8 cellular contexts compared by ENCODE assay signal in the genomic region with DNA sequence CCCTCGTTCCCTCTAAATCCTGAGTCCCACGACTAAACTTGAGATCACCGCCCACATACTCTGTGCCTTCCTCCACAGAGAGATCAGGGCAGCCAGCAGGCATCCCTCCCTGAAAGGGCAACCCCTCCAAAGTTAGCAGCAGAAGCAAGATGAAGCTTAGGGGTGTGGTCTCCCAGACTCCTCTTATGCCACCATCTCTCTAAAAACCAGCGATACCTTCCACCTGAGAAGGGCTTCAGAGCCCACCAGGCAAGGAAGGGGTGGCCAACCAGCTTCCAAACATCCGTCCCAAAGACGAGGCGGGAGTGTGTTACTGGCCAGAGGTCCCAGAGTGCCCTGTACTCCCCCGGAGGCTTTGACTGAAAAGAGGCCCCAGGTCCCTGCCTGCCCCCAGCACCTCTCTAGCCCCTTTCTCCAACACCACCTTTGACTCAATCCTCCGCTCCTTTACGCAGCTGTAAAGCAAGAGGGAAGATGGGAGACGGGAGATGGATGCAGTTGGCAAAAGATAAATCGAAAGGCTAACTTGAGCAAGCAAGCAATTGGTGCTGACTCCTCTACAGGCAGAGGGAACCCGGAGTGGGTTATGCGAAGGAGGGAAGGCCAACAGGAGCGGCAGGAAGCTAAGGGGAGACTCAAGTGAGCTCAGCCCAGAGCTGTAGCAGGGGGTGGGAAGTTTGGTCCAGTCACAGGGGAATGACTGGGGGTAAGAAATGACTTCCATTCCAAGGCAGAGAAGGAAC. TPM values are rescaled to one million over a fixed set of nuclear protein-coding genes. Genes with fewer than 3 reads are reported as not detected.
DNase-seq lines count a peak whose midpoint lies in the region; ATAC-seq and TF ChIP-seq lines count a peak whose summit lies in the region.

No MANE protein-coding gene starts in this region.

- H3K4me1 ChIP-seq in MM.1S (ENCODE audit: low read length) = peaks cover 30% of the 10 kb centered on the region
- H3K4me1 ChIP-seq in lung (ENCODE audit: control insufficient read depth in 2 of 2, insufficient read depth in 2 of 2, low read length in 2 of 2) = peaks cover 15 to 25% of the 10 kb centered on the region in 2 donors
- H3K4me1 ChIP-seq in tibial artery = peaks cover 0 to 48% (median 40%) of the 10 kb centered on the region in 4 donors

- intact Hi-C loops in tibial artery (cut with DNase I; ENCODE audit: low total_unique reads) = no loop called here

- H3K9me2 ChIP-seq in MM.1S (replicated peaks; ENCODE audit: insufficient read depth, low read length) = no peaks in the 10 kb centered on the region

- no peak overlapping the region for H2AFZ ChIP-seq in MM.1S (ENCODE audit: low read length)

- DNase-seq in GM03348 (ENCODE audit: low spot score) = peak; percentile 65
- DNase-seq in MM.1S = no peak
- no peak for DNase-seq in lung (ENCODE audit: low spot score)
- DNase-seq in tibial artery = no peak
- DNase-seq in SHP77 treated with DMSO at 0.1 percent for 48 hours (lab: John Stamatoyannopoulos, UW) = no peak
- no peak for DNase-seq in activated gamma-delta T cell (lab: John Stamatoyannopoulos, UW)

- peaks cover 58% of the 10 kb centered on the region for H3K4me1 Mint-ChIP-seq in brain

- H3K27ac ChIP-seq in MM.1S (ENCODE audit: low read length) = no peak overlapping the region
- peak overlapping the region in 1 of 2 donors; percentile 85 for H3K27ac ChIP-seq in lung (ENCODE audit: low read depth in 1 of 2, low read length in 1 of 2)
- peak overlapping the region; percentile 79 to 84 for H3K27ac ChIP-seq in tibial artery

- H3K27ac Mint-ChIP-seq in brain = peak overlapping the region; percentile 90 to 98 (median 94)

- H3K27me3 Mint-ChIP-seq in brain = peaks cover 11% of the 10 kb centered on the region

- H4K20me1 ChIP-seq in MM.1S (ENCODE audit: insufficient read depth, low read length) = no peaks in the 10 kb centered on the region

- no peaks in the 10 kb centered on the region for H3K9me3 Mint-ChIP-seq in brain

- H3K4me2 ChIP-seq in MM.1S (ENCODE audit: low read depth, low read length) = peak overlapping the region; percentile 90

- H3K79me2 ChIP-seq in MM.1S (ENCODE audit: low read length) = peaks cover 44% of the 10 kb centered on the region

- peaks cover 7% of the 10 kb centered on the region; the same call in 1 of the 2 replicates for H3F3A ChIP-seq in MM.1S (ENCODE audit: insufficient read depth, low read length)

- H3K27me3 ChIP-seq in MM.1S (replicated peaks; ENCODE audit: insufficient read depth, low read length) (no peaks in the 10 kb centered on the region), lung (ENCODE audit: control insufficient read depth, insufficient read depth) (no peaks in the 10 kb centered on the region), tibial artery (no peaks in the 10 kb centered on the region)

- ATAC-seq in lung (ENCODE audit: insufficient read depth, low FRiP score) = no peak
- no peak for ATAC-seq in GM21367 (IDR thresholded peaks at IDR 0.05; ENCODE audit: unreplicated experiment)

- H3K4me3 ChIP-seq in MM.1S (ENCODE audit: low read length) (peak overlapping the region; percentile 68), lung (peak overlapping the region; percentile 79), tibial artery (peak overlapping the region; percentile 85 to 97)

- no peaks in the 10 kb centered on the region for H3K9me3 ChIP-seq in MM.1S (replicated peaks; ENCODE audit: insufficient read depth, low read length)
- H3K9me3 ChIP-seq in lung (ENCODE audit: control insufficient read depth in 2 of 2, insufficient read depth in 1 of 2, low read length in 1 of 2) = no peaks in the 10 kb centered on the region
- no peaks in the 10 kb centered on the region for H3K9me3 ChIP-seq in tibial artery

- peak overlapping the region; percentile 88 to 95 (median 91) for H3K4me3 Mint-ChIP-seq in brain

- H3K36me3 ChIP-seq in MM.1S (replicated peaks; ENCODE audit: insufficient read depth, low read length) = no peaks in the 10 kb centered on the region
- H3K36me3 ChIP-seq in lung (ENCODE audit: control insufficient read depth in 2 of 2, insufficient read depth in 2 of 2, low read length in 2 of 2) = peaks cover 0 to 3% of the 10 kb centered on the region in 2 donors
- H3K36me3 ChIP-seq in tibial artery = no peaks in the 10 kb centered on the region

- WGBS in lung, 2 donors = 26 to 28% methylated on average over 15 of the region's 15 CpGs

- H3K9ac ChIP-seq in MM.1S (ENCODE audit: low read length) = peak overlapping the region; percentile 34; the same call in 1 of the 2 replicates

- no peak for TF ChIP-seq CTCF in MM.1S (IDR thresholded peaks at IDR 0.05; ENCODE audit: low read length)
- TF ChIP-seq CTCF in brain (conservative IDR thresholded peaks at IDR 0.05) = no peak
- TF ChIP-seq CTCF in lung (IDR thresholded peaks at IDR 0.05; ENCODE audit: control extremely low read depth, extremely low read depth) = no peak
- no peak for TF ChIP-seq CTCF in tibial artery (IDR thresholded peaks at IDR 0.05)

- peaks cover 11% of the 10 kb centered on the region for H3K36me3 Mint-ChIP-seq in brain

RNA-seq across cellular contexts. Expression of gene ST3GAL2, which starts 1.1 kb away (rescaled TPM):
- 17.3 TPM for polyA plus RNA-seq in brain (ENCODE audit: insufficient read depth, low read depth, low replicate concordance)
- 10 to 100 TPM; 33.4 to 37.0 TPM for total RNA-seq in lung
- polyA plus RNA-seq in lung = 10 to 100 TPM in 1 of 2 donors, 1 to 10 TPM in 1; 8.4 to 27.5 TPM

RNA-seq across cellular contexts. Expression of gene FCSK, which starts 16.6 kb away (rescaled TPM):
- polyA plus RNA-seq in brain (ENCODE audit: insufficient read depth, low read depth, low replicate concordance) (9.1 TPM), lung (10 to 100 TPM; 12.0 to 14.7 TPM)
- total RNA-seq in lung = 10 to 100 TPM; 13.7 to 24.1 TPM
